Comparison of ENCODE assay signal across 12 cellular contexts in the genomic region with DNA sequence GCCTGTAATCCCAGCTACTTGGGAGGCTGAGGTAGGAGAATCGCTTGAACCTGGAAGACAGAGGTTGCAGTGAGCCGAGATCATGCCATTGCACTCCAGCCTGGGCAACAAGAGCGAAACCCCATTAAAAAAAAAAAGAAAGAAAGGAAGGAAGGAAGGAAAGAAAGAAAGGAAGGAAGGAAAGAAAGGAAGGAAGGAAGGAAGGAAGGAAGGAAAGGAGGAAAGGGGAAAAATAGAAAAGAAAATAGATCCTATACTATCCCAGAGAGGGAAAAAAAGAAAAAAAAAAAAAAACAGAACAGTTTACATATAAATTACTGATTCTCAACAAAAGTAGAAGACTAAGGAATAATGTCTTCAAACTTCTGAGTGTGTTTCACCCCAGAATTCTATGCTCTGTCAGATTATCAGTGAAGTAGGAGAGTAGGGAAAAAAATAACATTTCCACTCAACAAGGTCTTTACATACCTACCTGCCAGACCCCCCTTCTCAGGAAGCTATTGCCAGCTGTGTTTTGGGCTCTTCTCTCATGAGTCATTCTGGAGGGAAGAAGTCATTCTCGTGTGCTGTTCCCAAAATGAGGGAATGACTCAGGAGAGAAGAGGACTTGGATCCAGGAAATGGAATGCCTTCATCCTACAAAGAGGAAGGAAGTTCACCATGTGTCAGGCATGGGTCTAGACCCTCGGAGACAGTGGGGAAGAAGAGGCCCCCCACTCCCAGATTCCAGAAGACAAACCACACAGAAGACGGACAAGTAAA. TPM values are rescaled to one million over a fixed set of nuclear protein-coding genes. Genes with fewer than 3 reads are reported as not detected.
DNase-seq lines count a peak whose midpoint lies in the region; TF ChIP-seq lines count a peak whose summit lies in the region.
"Had no signal": no experiment of that assay in that cellular context is flagged by ENCODE, and none has a peak within 500 bp of the region (broad histone marks: within the 10 kb centered on the region; RNA-seq: fewer than 3 reads in every experiment).

No MANE protein-coding gene starts in this region.

- no peak for TF ChIP-seq POLR2A in uterus (IDR thresholded peaks at IDR 0.05)

- BruUV-seq in PC-9 (replicated peaks; lab: Mats Ljungman, UMichigan), result no TSS peak

- H3K4me1 ChIP-seq in PC-9 (replicated peaks; ENCODE audit: insufficient read depth), result peaks cover 39% of the 10 kb centered on the region
- H3K4me1 ChIP-seq in uterus, result no peaks in the 10 kb centered on the region

- POLR2A ChIA-PET in PC-9 (lab: Charles Lee; ENCODE audit: unreplicated experiment), result interaction anchor here (0.6 kb wide), 1 partner anchor 62 kb away, joined by 4 read pairs; no protein-coding TSS in a partner anchor

- CTCF ChIA-PET in PC-9 (lab: Charles Lee), result no interaction called here

- DNase-seq in ELR (ENCODE audit: low read depth) (peak; percentile 95), PC-9 (peak; percentile 3 to 85), dermis blood vessel endothelial cell (peak; percentile 76), osteocyte (ENCODE audit: extremely low spot score, unreplicated experiment) (no peak), head of caudate nucleus (no peak), uterus (no peak), NCI-H128 (lab: John Stamatoyannopoulos, UW; ENCODE audit: unreplicated experiment) (no peak)
- no peak for DNase-seq in stimulated activated CD4-positive, alpha-beta T cell treated with anti-CD3 and anti-CD28 coated beads, Interleukin-4, amount 100 ng/mL, for 1 hour
- DNase-seq: activated T-cell treated with anti-CD3 and anti-CD28 coated beads, Interleukin-2, amount 50 U/mL, for 4 hours; NCI-H1930 had no signal

- H3K4me1 Mint-ChIP-seq in osteocyte (ENCODE audit: unreplicated experiment), result peaks cover 46% of the 10 kb centered on the region

- no peak overlapping the region for H2AFZ ChIP-seq in PC-9

- no peaks in the 10 kb centered on the region for H3K36me3 Mint-ChIP-seq in osteocyte (ENCODE audit: unreplicated experiment)

- peak overlapping the region; percentile 68 for H3K27ac Mint-ChIP-seq in osteocyte (ENCODE audit: unreplicated experiment)
- H3K27ac Mint-ChIP-seq: mesothelial cell of epicardium had no signal

- H3K9me3 ChIP-seq in PC-9 (ENCODE audit: insufficient read depth, low read depth) (no peaks in the 10 kb centered on the region), uterus (no peaks in the 10 kb centered on the region)
- H3K9me3 ChIP-seq: thoracic aorta had no signal

- TF ChIP-seq CTCF in PC-9 (conservative IDR thresholded peaks at IDR 0.05), result no peak
- no peak for TF ChIP-seq CTCF in osteocyte (IDR thresholded peaks at IDR 0.05)
- TF ChIP-seq CTCF in uterus (IDR thresholded peaks at IDR 0.05), result no peak

- peak overlapping the region; percentile 77 for H3K27ac ChIP-seq in PC-9
- H3K27ac ChIP-seq in uterus, result no peak overlapping the region
- H3K27ac ChIP-seq: thoracic aorta had no signal

- no peak overlapping the region for H3K4me3 ChIP-seq in PC-9
- H3K4me3 ChIP-seq in uterus, result no peak overlapping the region
- H3K4me3 ChIP-seq: thoracic aorta had no signal

- H3K36me3 ChIP-seq in PC-9 (ENCODE audit: low read depth), result no peaks in the 10 kb centered on the region
- no peaks in the 10 kb centered on the region for H3K36me3 ChIP-seq in uterus

- no peaks in the 10 kb centered on the region for H3K27me3 Mint-ChIP-seq in osteocyte (ENCODE audit: unreplicated experiment)

- H3K27me3 ChIP-seq in PC-9 (ENCODE audit: insufficient read depth, low read depth) (no peaks in the 10 kb centered on the region), uterus (no peaks in the 10 kb centered on the region)

- peaks cover 21% of the 10 kb centered on the region for H3F3A ChIP-seq in PC-9 (ENCODE audit: insufficient read depth, low read depth)

- no peaks in the 10 kb centered on the region for H3K9me2 ChIP-seq in PC-9 (ENCODE audit: insufficient read depth)

- H3K4me2 ChIP-seq in PC-9, result no peak overlapping the region

- no peaks in the 10 kb centered on the region for H4K20me1 ChIP-seq in PC-9 (ENCODE audit: insufficient read depth)

- H3K9me3 Mint-ChIP-seq in osteocyte (ENCODE audit: unreplicated experiment), result no peaks in the 10 kb centered on the region
- H3K9me3 Mint-ChIP-seq: activated T-cell treated with anti-CD3 and anti-CD28 coated beads, Interleukin-2, amount 50 U/mL, for 4 hours; mesothelial cell of epicardium had no signal

- no peak overlapping the region for H3K4me3 Mint-ChIP-seq in osteocyte (ENCODE audit: unreplicated experiment)
- H3K4me3 Mint-ChIP-seq: activated T-cell treated with anti-CD3 and anti-CD28 coated beads, Interleukin-2, amount 50 U/mL, for 4 hours; mesothelial cell of epicardium had no signal

- intact Hi-C loops in PC-9 (cut with micrococcal nuclease; ENCODE audit: unreplicated experiment) (loop anchor here (2.0 to 5.0 kb wide), 3 partner anchors 59 to 136 kb away; no protein-coding TSS in a partner anchor), head of caudate nucleus (cut with DNase I) (no loop called here), uterus (cut with DNase I; ENCODE audit: low total_unique reads) (no loop called here)

- no peaks in the 10 kb centered on the region for H3K79me2 ChIP-seq in PC-9 (ENCODE audit: low read depth)

RNA-seq across cellular contexts. Expression of a gene that starts 20.9 kb away (rescaled TPM):
- total RNA-seq in PC-9 (2021) (44.5 and 46.0 TPM in 2 replicates), dermis blood vessel endothelial cell (10.5 and 12.6 TPM in 2 replicates), osteocyte (19.0 and 23.3 TPM in 2 replicates), uterus (100 to 1,000 TPM in 1 of 4 donors, 10 to 100 TPM in 3; 29.1 to 165 (median 64.1) TPM)

Comparison
In these comparisons a context has a peak if more than half of its experiments do, and no peak if none do; other contexts are left out.
1. DNase-seq: peak in ELR (single experiment), PC-9 (2 of 2) and dermis blood vessel endothelial cell (single experiment); none in osteocyte (single experiment), head of caudate nucleus (0 of 42), uterus (0 of 2), stimulated activated CD4-positive, alpha-beta T cell treated with anti-CD3 and anti-CD28 coated beads, Interleukin-4, amount 100 ng/mL, for 1 hour (single experiment) and NCI-H128 (single experiment).